7 cellular contexts compared by ENCODE assay signal in genomic region chr9:126500600-126501382, GRCh38.
DNase-seq lines count a peak whose midpoint lies in the region; TF ChIP-seq lines count a peak whose summit lies in the region.

No MANE protein-coding gene starts in this region.

- peak; percentile 71 for DNase-seq in NCI-H1694 treated with DMSO at 0.1 percent for 48 hours (lab: John Stamatoyannopoulos, UW)
- DNase-seq in T47D (ENCODE audit: low read depth in 1 of 2, low spot score in 1 of 2), result peak; percentile 84 to 92
- peak; percentile 92 for DNase-seq in iPS-NIHi11 (ENCODE audit: low spot score)
- peak; percentile 71 for DNase-seq in stimulated activated CD4-positive, alpha-beta T cell treated with anti-CD3 and anti-CD28 coated beads, Interleukin-12 subunit alpha, Interleukin-12 subunit beta, amount 100 ng/mL, for 4 hours
- no peak for DNase-seq in GF-D8 (lab: John Stamatoyannopoulos, UW)

- in situ Hi-C loops in T47D (cut with HindIII; ENCODE audit: low pct_unique_long_range_greater_than_20kb, low sequenced_read_pairs), result no loop called here

- no peak overlapping the region for H3K4me3 ChIP-seq in WI38 (ENCODE audit: low read depth, low read length)

- peak; percentile 90 for TF ChIP-seq CTCF in GM12873 (IDR thresholded peaks at IDR 0.05; ENCODE audit: insufficient read depth, low read depth, low read length, missing control alignments)
- TF ChIP-seq CTCF in WI38 (IDR thresholded peaks at IDR 0.05; ENCODE audit: low read depth, low read length), result peak; percentile 73
